In the genomic region with DNA sequence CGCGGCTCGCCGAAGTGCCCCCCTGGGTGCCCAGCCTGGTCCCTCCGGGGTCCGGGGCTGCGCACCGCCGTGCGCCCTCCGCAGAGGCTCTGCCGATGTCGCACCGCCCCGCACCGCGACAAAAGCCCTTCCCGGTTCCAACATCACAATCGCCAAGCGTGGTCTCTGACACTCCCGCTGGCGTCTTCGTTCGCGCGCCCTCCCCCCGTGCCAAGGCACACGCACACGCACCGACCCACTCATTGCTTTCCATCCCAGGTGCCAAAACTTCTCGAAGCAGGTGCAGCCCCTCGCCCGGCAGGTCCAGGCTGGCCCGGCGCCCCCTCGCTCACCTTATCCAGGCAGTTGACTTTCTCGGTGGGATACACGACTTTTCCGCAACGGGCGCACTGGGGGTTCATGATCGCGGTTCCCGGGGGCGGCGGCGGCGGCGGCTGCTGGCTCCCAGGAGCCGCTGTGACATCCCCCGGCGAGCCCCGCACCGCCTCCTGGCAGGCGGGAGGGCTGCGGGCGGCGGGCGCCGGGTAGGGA, we compare ENCODE assay signal across 8 cellular contexts.
A peak's percentile ranks its signal among the peaks of the same experiment; 100 is the strongest.
DNase-seq lines count a peak whose midpoint lies in the region; ATAC-seq, FAIRE-seq and TF ChIP-seq lines count a peak whose summit lies in the region.

No MANE protein-coding gene starts in this region.

- H3K4me3 ChIP-seq in ascending aorta (peak overlapping the region; percentile 64 to 68), kidney (ENCODE audit: low read length in 2 of 2) (peak overlapping the region; percentile 62 to 69), subcutaneous abdominal adipose tissue (ENCODE audit: low read depth in 1 of 5, low read length in 5 of 5) (peak overlapping the region in 4 of 5 donors; percentile 45 to 62 (median 52)), Karpas-422 (ENCODE audit: low read length) (no peak overlapping the region)

- H3K27ac ChIP-seq in ascending aorta, result no peak overlapping the region
- H3K27ac ChIP-seq in kidney (ENCODE audit: low read depth in 2 of 2, low read length in 2 of 2), result peak overlapping the region; percentile 72 to 85
- no peak overlapping the region for H3K27ac ChIP-seq in subcutaneous abdominal adipose tissue (ENCODE audit: low read depth, low read length)
- H3K27ac ChIP-seq in Karpas-422 (ENCODE audit: low read length), result no peak overlapping the region

- FAIRE-seq in kidney (lab: Jason Lieb, UNC), result no peak

- intact Hi-C loops in ascending aorta (cut with DNase I) (no loop called here), kidney (cut with DNase I) (no loop called here)

- DNase-seq in NCI-H1105 treated with DMSO at 0.1 percent for 48 hours (lab: John Stamatoyannopoulos, UW), result peak; percentile 9
- no peak for DNase-seq in NCI-H1105 (lab: John Stamatoyannopoulos, UW)
- no peak for DNase-seq in ascending aorta (ENCODE audit: low spot score in 2 of 2)
- peak; percentile 55 for DNase-seq in kidney
- DNase-seq in Karpas-422, result no peak

- H3K9me2 ChIP-seq in Karpas-422 (replicated peaks; ENCODE audit: insufficient read depth, low read length), result no peaks in the 10 kb centered on the region

- no peaks in the 10 kb centered on the region for H4K20me1 ChIP-seq in Karpas-422 (ENCODE audit: insufficient read depth, low read depth, low read length)

- no peaks in the 10 kb centered on the region for H3K9me3 ChIP-seq in ascending aorta
- H3K9me3 ChIP-seq in kidney (ENCODE audit: control insufficient read depth in 1 of 2, low read length in 2 of 2), result no peaks in the 10 kb centered on the region
- no peaks in the 10 kb centered on the region for H3K9me3 ChIP-seq in subcutaneous abdominal adipose tissue (ENCODE audit: control insufficient read depth in 5 of 5, low read length in 5 of 5)
- H3K9me3 ChIP-seq in Karpas-422 (ENCODE audit: low read length), result no peaks in the 10 kb centered on the region

- H3K36me3 ChIP-seq in ascending aorta, result no peaks in the 10 kb centered on the region
- H3K36me3 ChIP-seq in kidney (ENCODE audit: control insufficient read depth in 1 of 2, insufficient read depth in 2 of 2, low read length in 2 of 2), result peaks cover 0 to 4% of the 10 kb centered on the region in 2 donors
- H3K36me3 ChIP-seq in subcutaneous abdominal adipose tissue (ENCODE audit: control insufficient read depth in 5 of 5, insufficient read depth in 5 of 5, low read length in 5 of 5), result no peaks in the 10 kb centered on the region
- no peaks in the 10 kb centered on the region for H3K36me3 ChIP-seq in Karpas-422 (ENCODE audit: insufficient read depth, low read length)

- H3K79me2 ChIP-seq in Karpas-422 (ENCODE audit: low read length), result no peaks in the 10 kb centered on the region

- H3K9ac ChIP-seq in kidney (ENCODE audit: low read length in 2 of 2) (peak overlapping the region; percentile 29 to 86), subcutaneous abdominal adipose tissue (ENCODE audit: low read length in 5 of 5) (no peak overlapping the region), Karpas-422 (ENCODE audit: low read length) (no peak overlapping the region)

- TF ChIP-seq CTCF in ascending aorta (IDR thresholded peaks at IDR 0.05) (no peak), kidney (IDR thresholded peaks at IDR 0.05; ENCODE audit: borderline replicate concordance, extremely low read depth, insufficient read depth) (no peak)

- H3K27me3 ChIP-seq in ascending aorta (peaks cover 4% of the 10 kb centered on the region), subcutaneous abdominal adipose tissue (ENCODE audit: control insufficient read depth in 5 of 5, insufficient read depth in 4 of 5, low read length in 5 of 5) (peaks cover 9 to 32% (median 16%) of the 10 kb centered on the region in 5 donors), Karpas-422 (ENCODE audit: low read length) (no peaks in the 10 kb centered on the region)

- peaks cover 0 to 2% of the 10 kb centered on the region in 2 donors for H3K4me1 ChIP-seq in ascending aorta
- peaks cover 3 to 4% of the 10 kb centered on the region in 2 donors for H3K4me1 ChIP-seq in kidney (ENCODE audit: control insufficient read depth in 1 of 2, insufficient read depth in 1 of 2, low read depth in 1 of 2, low read length in 2 of 2)
- peaks cover 0 to 20% (median 17%) of the 10 kb centered on the region in 5 donors for H3K4me1 ChIP-seq in subcutaneous abdominal adipose tissue (ENCODE audit: control insufficient read depth in 5 of 5, insufficient read depth in 5 of 5, low read length in 5 of 5)
- no peaks in the 10 kb centered on the region for H3K4me1 ChIP-seq in Karpas-422 (ENCODE audit: low read length)

- H3K4me2 ChIP-seq in Karpas-422 (ENCODE audit: low read depth, low read length, poor library complexity, severe bottlenecking), result no peak overlapping the region

- ATAC-seq in GM21576 (IDR thresholded peaks at IDR 0.05; ENCODE audit: unreplicated experiment) (no peak), GM19328 (IDR thresholded peaks at IDR 0.05; ENCODE audit: unreplicated experiment) (no peak)

- H2AFZ ChIP-seq in Karpas-422 (ENCODE audit: low read length), result no peak overlapping the region

Comparison
In these comparisons a context has a peak if more than half of its experiments do, and no peak if none do; other contexts are left out.
1. DNase-seq: peak in NCI-H1105 treated with DMSO at 0.1 percent for 48 hours (single experiment) and kidney (single experiment); none in NCI-H1105 (single experiment), ascending aorta (0 of 2) and Karpas-422 (single experiment).
2. H3K27ac ChIP-seq: peak in kidney (2 of 2); none in ascending aorta (0 of 2), subcutaneous abdominal adipose tissue (single experiment) and Karpas-422 (single experiment).
3. H3K9ac ChIP-seq: peak in kidney (2 of 2); none in subcutaneous abdominal adipose tissue (0 of 5) and Karpas-422 (single experiment).